ENCODE assay signal across 8 cellular contexts in genomic region chr17:17680477-17681186, GRCh38. TPM values are rescaled to one million over a fixed set of nuclear protein-coding genes. Genes with fewer than 3 reads are reported as not detected.
DNase-seq lines count a peak whose midpoint lies in the region; ATAC-seq and TF ChIP-seq lines count a peak whose summit lies in the region.

No MANE protein-coding gene starts in this region.

- no peak for ATAC-seq in GM19395 (IDR thresholded peaks at IDR 0.05; ENCODE audit: unreplicated experiment)

- H2AFZ ChIP-seq in osteoblast (ENCODE audit: low read length): peak overlapping the region; percentile 58

- H3K4me2 ChIP-seq in osteoblast (ENCODE audit: insufficient read depth, low read length): peak overlapping the region; percentile 69

- H3K27me3 ChIP-seq in CD8-positive, alpha-beta memory T cell (ENCODE audit: insufficient read depth, low read length, poor library complexity, severe bottlenecking): no peaks in the 10 kb centered on the region
- H3K27me3 ChIP-seq in ectodermal cell (ENCODE audit: control insufficient read depth, insufficient read depth, low read length, poor library complexity, severe bottlenecking) (peaks cover 67% of the 10 kb centered on the region), osteoblast (ENCODE audit: insufficient read depth, low read length) (peaks cover 5% of the 10 kb centered on the region)

- WGBS in ectodermal cell, 2 experiments: 48% methylated on average over 12 of the region's 12 CpGs

- no peaks in the 10 kb centered on the region for H3K9me3 ChIP-seq in CD8-positive, alpha-beta memory T cell (ENCODE audit: low read length)
- H3K9me3 ChIP-seq in ectodermal cell (ENCODE audit: control insufficient read depth, low read length): no peaks in the 10 kb centered on the region
- H3K9me3 ChIP-seq in osteoblast (ENCODE audit: low read depth, low read length): no peaks in the 10 kb centered on the region

- H3K27me3 Mint-ChIP-seq in CD8-positive, alpha-beta memory T cell: peaks cover 0 to 5% of the 10 kb centered on the region in 2 donors

- peaks cover 34% of the 10 kb centered on the region for H3K4me1 ChIP-seq in CD8-positive, alpha-beta memory T cell (ENCODE audit: insufficient read depth, low read length)
- H3K4me1 ChIP-seq in ectodermal cell (ENCODE audit: control insufficient read depth, insufficient read depth, low read length): peaks cover 16% of the 10 kb centered on the region
- H3K4me1 ChIP-seq in osteoblast (ENCODE audit: insufficient read depth, low read length): peaks cover 24% of the 10 kb centered on the region

- H3K27ac ChIP-seq in CD8-positive, alpha-beta memory T cell (ENCODE audit: low read depth, low read length): no peak overlapping the region
- H3K27ac ChIP-seq in ectodermal cell (ENCODE audit: insufficient read depth, low read depth, low read length, poor library complexity, severe bottlenecking) (no peak overlapping the region), osteoblast (ENCODE audit: low read depth, low read length) (no peak overlapping the region)

- no peak overlapping the region for H3K4me3 ChIP-seq in CD8-positive, alpha-beta memory T cell (ENCODE audit: low read length)
- H3K4me3 ChIP-seq in ectodermal cell (ENCODE audit: insufficient read depth, low read depth, low read length): peak overlapping the region; percentile 76
- peak overlapping the region; percentile 82 for H3K4me3 ChIP-seq in osteoblast (ENCODE audit: insufficient read depth, low read length)

- H3K9me3 Mint-ChIP-seq in CD8-positive, alpha-beta memory T cell: no peaks in the 10 kb centered on the region

- H3K79me2 ChIP-seq in osteoblast (ENCODE audit: insufficient read depth, low read length): peaks cover 32% of the 10 kb centered on the region

- no peak for DNase-seq in CD8-positive, alpha-beta memory T cell
- DNase-seq in NCI-H69 (lab: John Stamatoyannopoulos, UW) (peak; percentile 80), osteoblast (ENCODE audit: insufficient read length, low spot score, missing footprints) (no peak), NCI-H1105 treated with DMSO at 0.1 percent for 48 hours (lab: John Stamatoyannopoulos, UW) (no peak), HUDEP-2 (lab: John Stamatoyannopoulos, UW; ENCODE audit: unreplicated experiment in 76 of 76) (no peak), activated gamma-delta T cell (lab: John Stamatoyannopoulos, UW) (no peak)

- H4K20me1 ChIP-seq in osteoblast (ENCODE audit: insufficient read depth, low read length): peaks cover 13% of the 10 kb centered on the region

- no peaks in the 10 kb centered on the region for H3K36me3 ChIP-seq in CD8-positive, alpha-beta memory T cell (ENCODE audit: insufficient read depth, low read length)
- H3K36me3 ChIP-seq in ectodermal cell (ENCODE audit: control insufficient read depth, insufficient read depth, low read length) (no peaks in the 10 kb centered on the region), osteoblast (ENCODE audit: insufficient read depth, low read length) (no peaks in the 10 kb centered on the region)

- TF ChIP-seq CTCF in osteoblast (IDR thresholded peaks at IDR 0.05; ENCODE audit: extremely low read depth, low read depth, low read length): no peak

- CTCF ChIA-PET in CD8-positive, alpha-beta memory T cell (lab: Charles Lee): interaction anchor here (0.7 to 3.0 kb wide), 16 partner anchors 8 to 353 kb away, joined by 3 to 18 read pairs (median 4); no protein-coding TSS in a partner anchor

- POLR2A ChIA-PET in CD8-positive, alpha-beta memory T cell (lab: Charles Lee): interaction anchor here (2.1 kb wide), 1 partner anchor 156 kb away, joined by 5 read pairs; the partner anchor contains the start of gene SREBF1

- peaks cover 0 to 3% (median 0%) of the 10 kb centered on the region in 3 donors for H3K36me3 Mint-ChIP-seq in CD8-positive, alpha-beta memory T cell

- peak overlapping the region; percentile 54 to 84 (median 72) for H3K4me3 Mint-ChIP-seq in CD8-positive, alpha-beta memory T cell

- peak overlapping the region; percentile 11 to 96 (median 83) for H3K27ac Mint-ChIP-seq in CD8-positive, alpha-beta memory T cell

- peaks cover 26 to 44% (median 38%) of the 10 kb centered on the region in 3 donors for H3K4me1 Mint-ChIP-seq in CD8-positive, alpha-beta memory T cell

RNA-seq across cellular contexts. Expression of gene RAI1, which starts 0.6 kb away (rescaled TPM):
- 10 to 100 TPM; 19.7 to 20.2 TPM for total RNA-seq in CD8-positive, alpha-beta memory T cell
- polyA plus RNA-seq in CD8-positive, alpha-beta memory T cell: 5.6 TPM
- polyA plus RNA-seq in ectodermal cell (2013, experiment 1 of 4): 20.2 TPM
- polyA plus RNA-seq in ectodermal cell (2013, experiment 2 of 4): 21.0 TPM
- 16.0 TPM for polyA plus RNA-seq in ectodermal cell (2013, experiment 3 of 4)
- polyA plus RNA-seq in ectodermal cell (2013, experiment 4 of 4): 17.1 TPM
- total RNA-seq in osteoblast: 14.4 and 15.6 TPM in 2 replicates
